In the genomic region with DNA sequence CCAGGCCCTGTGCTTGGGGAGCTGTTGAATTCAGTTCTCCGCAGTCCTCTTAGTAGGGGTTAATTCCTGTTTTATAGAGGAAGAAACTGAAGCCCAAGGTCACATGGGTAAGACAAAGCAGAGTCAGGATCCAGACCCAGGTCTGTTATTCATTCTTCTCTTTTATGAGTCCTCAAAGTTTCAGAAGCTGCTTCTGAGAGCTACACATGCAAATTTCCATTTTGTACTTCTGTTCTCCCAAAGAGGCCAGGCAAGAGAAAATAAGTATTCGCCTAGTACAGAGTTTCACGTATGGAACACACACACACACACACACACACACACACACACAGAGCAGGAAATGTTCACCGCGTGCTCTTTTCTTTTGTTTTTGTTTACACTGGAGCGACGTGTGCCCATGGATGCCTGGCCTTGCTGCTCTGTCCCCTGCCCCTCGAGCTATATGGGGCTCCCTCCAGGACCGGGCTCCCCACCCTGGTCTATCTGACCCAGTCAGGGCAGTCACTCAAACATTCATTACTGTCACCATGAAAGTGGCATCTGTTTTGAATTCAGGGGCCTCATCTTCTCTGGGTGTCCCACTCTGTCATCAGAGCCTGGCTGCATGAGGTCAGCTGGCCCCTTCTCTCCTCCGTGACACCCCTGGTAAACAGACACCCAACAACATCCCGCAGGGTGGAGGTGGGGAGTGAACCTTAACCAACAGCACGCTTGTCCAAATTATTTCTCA, we compare ENCODE assay signal across 9 cellular contexts.
A peak's percentile ranks its signal among the peaks of the same experiment; 100 is the strongest.
DNase-seq lines count a peak whose midpoint lies in the region; ATAC-seq and TF ChIP-seq lines count a peak whose summit lies in the region.
"Had no signal": no experiment of that assay in that cellular context is flagged by ENCODE, and none has a peak within 500 bp of the region (broad histone marks: within the 10 kb centered on the region; RNA-seq: fewer than 3 reads in every experiment).

No MANE protein-coding gene starts in this region.

- no peak overlapping the region for H3K4me3 Mint-ChIP-seq in HFFc6

- H3K4me1 ChIP-seq in left lung: peaks cover 23 to 78% of the 10 kb centered on the region in 2 donors

- peaks cover 84% of the 10 kb centered on the region for H3K4me1 Mint-ChIP-seq in HFFc6 (ENCODE audit: low read depth)

- in situ Hi-C loops in G401 (cut with HindIII; ENCODE audit: low sequenced_read_pairs): no loop called here

- no peak for TF ChIP-seq CTCF in HFFc6 (IDR thresholded peaks at IDR 0.05)
- TF ChIP-seq CTCF in left lung (IDR thresholded peaks at IDR 0.05): no peak

- H3K36me3 Mint-ChIP-seq in HFFc6 (ENCODE audit: low read depth): peaks cover 26% of the 10 kb centered on the region

- H3K27ac ChIP-seq in left lung: peak overlapping the region; percentile 26 to 71
- H3K27ac ChIP-seq: cardiac muscle cell had no signal

- ATAC-seq in GM18519 (IDR thresholded peaks at IDR 0.05; ENCODE audit: low FRiP score, unreplicated experiment) (peak; percentile 91), left lung (peak; percentile 35)

- intact Hi-C loops in left lung (cut with DNase I): no loop called here

- no peak overlapping the region for H3K4me3 ChIP-seq in left lung
- H3K4me3 ChIP-seq: cardiac muscle cell had no signal

- H3K27ac Mint-ChIP-seq in HFFc6: peak overlapping the region; percentile 27

- DNase-seq in HFFc6: peak; percentile 28
- DNase-seq in NCI-H69 (lab: John Stamatoyannopoulos, UW): peak; percentile 66
- no peak for DNase-seq in left lung
- DNase-seq in putamen (ENCODE audit: low spot score): no peak
- no peak for DNase-seq in HK-2 (ENCODE audit: unreplicated experiment)
- DNase-seq in inferior parietal cortex (ENCODE audit: extremely low spot score): no peak
- no peak for DNase-seq in G401 (ENCODE audit: low spot score)

- H3K9me3 Mint-ChIP-seq in HFFc6: no peaks in the 10 kb centered on the region

- H3K27me3 ChIP-seq in left lung: no peaks in the 10 kb centered on the region
- H3K27me3 ChIP-seq: cardiac muscle cell had no signal

- no peaks in the 10 kb centered on the region for H3K36me3 ChIP-seq in left lung
- H3K36me3 ChIP-seq: cardiac muscle cell had no signal

- peaks cover 3% of the 10 kb centered on the region for H3K27me3 Mint-ChIP-seq in HFFc6 (ENCODE audit: insufficient read depth)

- H3K9me3 ChIP-seq in left lung: no peaks in the 10 kb centered on the region

Comparison
In these comparisons a context has a peak if more than half of its experiments do, and no peak if none do; other contexts are left out.
1. DNase-seq: peak in HFFc6 (single experiment) and NCI-H69 (single experiment); none in left lung (0 of 2), putamen (single experiment), HK-2 (single experiment), inferior parietal cortex (single experiment) and G401 (single experiment).